In genomic region chr1:94350350-94350924, GRCh38 we compare ENCODE assay signal across 15 cellular contexts.
DNase-seq lines count a peak whose midpoint lies in the region; ATAC-seq, FAIRE-seq and TF ChIP-seq lines count a peak whose summit lies in the region.
"Had no signal": no experiment of that assay in that cellular context is flagged by ENCODE, and none has a peak within 500 bp of the region (broad histone marks: within the 10 kb centered on the region; RNA-seq: fewer than 3 reads in every experiment).

No MANE protein-coding gene starts in this region.

- H3K27me3 ChIP-seq in heart right ventricle (peaks cover 0 to 3% (median 0%) of the 10 kb centered on the region in 7 donors), right cardiac atrium (ENCODE audit: control insufficient read depth, insufficient read depth) (no peaks in the 10 kb centered on the region), small intestine (ENCODE audit: control insufficient read depth in 2 of 2, insufficient read depth in 2 of 2, low read length in 2 of 2) (no peaks in the 10 kb centered on the region), lower lobe of right lung (ENCODE audit: low read depth) (no peaks in the 10 kb centered on the region)

- FAIRE-seq in small intestine (lab: Jason Lieb, UNC) = no peak
- FAIRE-seq: A549, H1 had no signal

- peak; percentile 79 for ATAC-seq in Right ventricle myocardium superior (ENCODE audit: poor library complexity)
- peak in 5 of 8 donors; percentile 49 to 86 (median 65) for ATAC-seq in heart right ventricle
- peak; percentile 68 to 74 for ATAC-seq in right cardiac atrium
- ATAC-seq in lower lobe of right lung = no peak
- ATAC-seq: A549; CD8-positive, alpha-beta T cell had no signal

- WGBS in heart right ventricle, 2 donors = 14 to 39% methylated on average over 1 of the region's 1 CpG
- WGBS in right cardiac atrium = 41% methylated on average over 1 of the region's 1 CpG
- WGBS in small intestine, 3 donors = 27 to 40% (median 29%) methylated on average over 1 of the region's 1 CpG

- no peaks in the 10 kb centered on the region for H3K9me3 ChIP-seq in heart right ventricle
- no peaks in the 10 kb centered on the region for H3K9me3 ChIP-seq in right cardiac atrium (ENCODE audit: control insufficient read depth, low read length)
- no peaks in the 10 kb centered on the region for H3K9me3 ChIP-seq in small intestine (ENCODE audit: control insufficient read depth, low read depth)
- H3K9me3 ChIP-seq in lower lobe of right lung = no peaks in the 10 kb centered on the region
- H3K9me3 ChIP-seq: A549 had no signal

- peaks cover 0 to 9% (median 0%) of the 10 kb centered on the region in 9 donors for H3K4me1 ChIP-seq in heart right ventricle
- no peaks in the 10 kb centered on the region for H3K4me1 ChIP-seq in right cardiac atrium (ENCODE audit: control insufficient read depth, insufficient read depth, low read length)
- H3K4me1 ChIP-seq in small intestine (ENCODE audit: control insufficient read depth in 2 of 2, insufficient read depth in 1 of 2, low read depth in 1 of 2, low read length in 1 of 2) = no peaks in the 10 kb centered on the region
- no peaks in the 10 kb centered on the region for H3K4me1 ChIP-seq in lower lobe of right lung
- H3K4me1 ChIP-seq: A549, HAP-1 had no signal

- H3K4me3 ChIP-seq in heart right ventricle (no peak overlapping the region), right cardiac atrium (ENCODE audit: low read length) (no peak overlapping the region), small intestine (ENCODE audit: low read depth in 1 of 2, low read length in 2 of 2) (no peak overlapping the region), lower lobe of right lung (no peak overlapping the region)
- H3K4me3 ChIP-seq: A549, HAP-1 had no signal

- H3K36me3 ChIP-seq in heart right ventricle (no peaks in the 10 kb centered on the region), small intestine (ENCODE audit: control insufficient read depth in 2 of 2, insufficient read depth in 2 of 2, low read length in 2 of 2) (no peaks in the 10 kb centered on the region), lower lobe of right lung (no peaks in the 10 kb centered on the region)
- H3K36me3 ChIP-seq: HAP-1 had no signal

- H3K27ac ChIP-seq in heart right ventricle (no peak overlapping the region), right cardiac atrium (ENCODE audit: low read length) (peak overlapping the region; percentile 78), small intestine (ENCODE audit: low read depth in 1 of 2, low read length in 1 of 2) (no peak overlapping the region), lower lobe of right lung (no peak overlapping the region)
- H3K27ac ChIP-seq: A549, HL-60 had no signal

- no peak for TF ChIP-seq CTCF in heart right ventricle (IDR thresholded peaks at IDR 0.05)
- TF ChIP-seq CTCF in GM10266 (IDR thresholded peaks at IDR 0.05; ENCODE audit: control insufficient read depth, insufficient read depth, low read depth, missing control alignments) = no peak
- no peak for TF ChIP-seq CTCF in lower lobe of right lung (IDR thresholded peaks at IDR 0.05)

- DNase-seq in Right ventricle myocardium superior (no peak), heart right ventricle (no peak), right cardiac atrium (no peak), small intestine (peak; percentile 17), Kasumi-1 (lab: John Stamatoyannopoulos, UW) (no peak), GM10266 (ENCODE audit: extremely low spot score) (no peak), lower lobe of right lung (no peak)
- DNase-seq: CD8-positive, alpha-beta T cell; COR-L47; DND-41; GDM1 had no signal

- intact Hi-C loops in Right ventricle myocardium superior (cut with DNase I) (no loop called here), heart right ventricle (cut with DNase I) (no loop called here), right cardiac atrium (cut with DNase I) (no loop called here), lower lobe of right lung (cut with DNase I) (no loop called here)

Comparison
In these comparisons a context has a peak if more than half of its experiments do, and no peak if none do; other contexts are left out.
1. ATAC-seq: peak in Right ventricle myocardium superior (single experiment), heart right ventricle (5 of 8) and right cardiac atrium (2 of 2); none in lower lobe of right lung (0 of 2).